In the genomic region with DNA sequence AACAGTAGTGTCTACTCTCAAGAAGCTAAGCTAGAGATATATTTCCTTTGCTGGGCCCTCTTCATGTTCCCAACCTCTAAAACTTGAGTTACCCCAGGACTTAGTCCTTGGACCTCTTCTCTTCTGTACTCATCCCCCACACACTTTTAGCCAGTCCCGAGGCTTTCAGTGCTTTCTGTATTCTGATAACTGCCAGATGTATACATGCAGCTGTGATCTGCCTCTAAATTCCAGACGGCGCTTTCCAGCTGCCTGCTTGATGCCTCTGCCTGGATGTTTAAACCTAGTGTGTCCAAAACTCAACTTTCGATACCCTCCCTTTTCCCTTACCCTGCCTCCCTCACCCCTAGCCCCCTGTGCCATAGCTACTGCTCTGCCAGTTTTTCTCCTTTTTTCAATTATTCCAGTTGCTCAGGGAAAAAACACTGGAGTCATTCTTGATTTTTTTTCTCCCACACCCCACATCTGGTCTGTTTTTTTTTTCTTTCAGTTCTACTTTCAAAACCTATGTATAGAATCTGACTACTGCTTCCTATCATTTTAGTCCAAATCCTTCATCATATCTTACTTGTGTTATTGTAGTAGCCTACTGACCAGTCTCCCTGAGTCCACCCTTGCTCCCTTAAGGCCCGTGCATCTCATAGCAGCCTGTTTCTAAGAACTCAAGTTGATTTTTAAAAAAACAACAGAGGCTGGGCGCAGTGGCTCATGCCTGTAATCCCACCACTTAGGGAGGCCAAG, we compare ENCODE assay signal across 16 cellular contexts. TPM values are rescaled to one million over a fixed set of nuclear protein-coding genes. Genes with fewer than 3 reads are reported as not detected.
DNase-seq lines count a peak whose midpoint lies in the region; ATAC-seq and TF ChIP-seq lines count a peak whose summit lies in the region.
"Had no signal": no experiment of that assay in that cellular context is flagged by ENCODE, and none has a peak within 500 bp of the region (broad histone marks: within the 10 kb centered on the region; RNA-seq: fewer than 3 reads in every experiment).

No MANE protein-coding gene starts in this region.

- H3K4me1 Mint-ChIP-seq in T-cell, result no peaks in the 10 kb centered on the region
- H3K4me1 Mint-ChIP-seq: activated naive CD4-positive, alpha-beta T cell treated with anti-CD3 and anti-CD28 coated beads, Interleukin-2, amount 50 U/mL, for 24 hours had no signal

- POLR2A ChIA-PET in SK-N-SH (lab: Yijun Ruan, JAX), result no interaction called here
- POLR2A ChIA-PET in T-cell (lab: Charles Lee), result no interaction called here

- H3K9me3 ChIP-seq in SK-N-SH (no peaks in the 10 kb centered on the region), OCI-LY3 (ENCODE audit: insufficient read depth, low read length) (no peaks in the 10 kb centered on the region), transverse colon (no peaks in the 10 kb centered on the region), prostate gland (no peaks in the 10 kb centered on the region)
- H3K9me3 ChIP-seq: tibial nerve had no signal

- TF ChIP-seq POLR2A in transverse colon (IDR thresholded peaks at IDR 0.05) (no peak), prostate gland (IDR thresholded peaks at IDR 0.05) (no peak)

- no peaks in the 10 kb centered on the region for H3K79me2 ChIP-seq in SK-N-SH (ENCODE audit: insufficient read depth)
- H3K79me2 ChIP-seq in OCI-LY3 (ENCODE audit: low read length), result no peaks in the 10 kb centered on the region

- H3K9me2 ChIP-seq in SK-N-SH, result no peaks in the 10 kb centered on the region; the same call in 1 of the 2 replicates

- ATAC-seq in SK-N-SH treated with all-trans-retinoic acid at 6 μM for 48 hours (no peak), left lobe of liver (peak; percentile 12), T-cell (replicated peaks in 1 of 4) (no peak), HG03571 (IDR thresholded peaks at IDR 0.05; ENCODE audit: unreplicated experiment) (no peak)
- ATAC-seq: left ventricle myocardium superior had no signal

- H3K4me3 ChIP-seq in SK-N-SH (ENCODE audit: low read depth in 2 of 2, low read length in 1 of 2), result no peak overlapping the region
- H3K4me3 ChIP-seq in OCI-LY3 (ENCODE audit: low read length), result no peak overlapping the region
- H3K4me3 ChIP-seq in transverse colon, result no peak overlapping the region
- no peak overlapping the region for H3K4me3 ChIP-seq in prostate gland
- H3K4me3 ChIP-seq: tibial nerve had no signal

- H2AFZ ChIP-seq in SK-N-SH (ENCODE audit: low read depth), result no peak overlapping the region
- H2AFZ ChIP-seq in OCI-LY3 (ENCODE audit: low read depth, low read length), result no peak overlapping the region

- H3K9me3 Mint-ChIP-seq in T-cell, result peaks cover 4% of the 10 kb centered on the region in 3 donors

- H3F3A ChIP-seq in SK-N-SH (replicated peaks; ENCODE audit: insufficient read depth), result peaks cover 3% of the 10 kb centered on the region

- peaks cover 0 to 6% of the 10 kb centered on the region in 2 experiments; a peak in 2 of 4 replicates for H3K4me1 ChIP-seq in SK-N-SH (ENCODE audit: control insufficient read depth in 1 of 2, insufficient read depth in 2 of 2, low read depth in 1 of 2, low read length in 1 of 2)
- H3K4me1 ChIP-seq in OCI-LY3 (ENCODE audit: low read length), result peaks cover 11% of the 10 kb centered on the region
- peaks cover 0 to 35% (median 11%) of the 10 kb centered on the region in 4 donors for H3K4me1 ChIP-seq in transverse colon
- H3K4me1 ChIP-seq in prostate gland (replicated peaks), result no peaks in the 10 kb centered on the region

- no peaks in the 10 kb centered on the region for H3K27me3 Mint-ChIP-seq in T-cell
- H3K27me3 Mint-ChIP-seq: activated naive CD4-positive, alpha-beta T cell treated with anti-CD3 and anti-CD28 coated beads, Interleukin-2, amount 50 U/mL, for 24 hours; CD4-positive, CD25-positive, alpha-beta regulatory T cell; naive B cell had no signal

- H3K9ac ChIP-seq in SK-N-SH (no peak overlapping the region), OCI-LY3 (ENCODE audit: low read length) (no peak overlapping the region)

- CTCF ChIA-PET in SK-N-SH (lab: Yijun Ruan, JAX), result interaction anchor here (1.1 to 1.9 kb wide), 4 partner anchors 11 to 37 kb away, joined by 3 to 5 read pairs (median 4); no protein-coding TSS in a partner anchor
- CTCF ChIA-PET in T-cell (lab: Charles Lee), result interaction anchor here in 1 of 2 donors (0.6 to 0.7 kb wide), 2 partner anchors 695 to 1924 kb away, joined by 3 read pairs; no protein-coding TSS in a partner anchor

- H3K4me3 Mint-ChIP-seq in T-cell, result no peak overlapping the region
- H3K4me3 Mint-ChIP-seq: activated naive CD4-positive, alpha-beta T cell treated with anti-CD3 and anti-CD28 coated beads, Interleukin-2, amount 50 U/mL, for 24 hours; CD4-positive, CD25-positive, alpha-beta regulatory T cell; naive B cell had no signal

- peak overlapping the region in 1 of 2 experiments; percentile 62; a peak in 2 of 4 replicates for H3K27ac ChIP-seq in SK-N-SH (ENCODE audit: low read depth in 2 of 2, low read length in 1 of 2)
- H3K27ac ChIP-seq in OCI-LY3 (ENCODE audit: low read length), result no peak overlapping the region
- peak overlapping the region; percentile 33 to 81 (median 66) for H3K27ac ChIP-seq in transverse colon
- no peak overlapping the region for H3K27ac ChIP-seq in prostate gland
- H3K27ac ChIP-seq: tibial nerve had no signal

- intact Hi-C loops in transverse colon (cut with DNase I; ENCODE audit: low total_unique reads), result no loop called here
- intact Hi-C loops in prostate gland (cut with DNase I), result no loop called here

- H4K20me1 ChIP-seq in SK-N-SH (ENCODE audit: insufficient read depth) (no peaks in the 10 kb centered on the region), OCI-LY3 (ENCODE audit: insufficient read depth, low read length) (no peaks in the 10 kb centered on the region; the same call in 1 of the 2 replicates)

- H3K27ac Mint-ChIP-seq in T-cell, result no peak overlapping the region
- H3K27ac Mint-ChIP-seq: CD4-positive, CD25-positive, alpha-beta regulatory T cell had no signal

- H3K27me3 ChIP-seq in SK-N-SH (ENCODE audit: insufficient read depth), result no peaks in the 10 kb centered on the region
- no peaks in the 10 kb centered on the region for H3K27me3 ChIP-seq in OCI-LY3 (ENCODE audit: low read depth, low read length)
- no peaks in the 10 kb centered on the region for H3K27me3 ChIP-seq in transverse colon
- H3K27me3 ChIP-seq in prostate gland (replicated peaks; ENCODE audit: insufficient read depth), result no peaks in the 10 kb centered on the region
- H3K27me3 ChIP-seq: tibial nerve had no signal

- H3K36me3 ChIP-seq in SK-N-SH (replicated peaks in 1 of 2; ENCODE audit: control insufficient read depth in 1 of 2, insufficient read depth in 2 of 2, low read length in 1 of 2) (peaks cover 53 to 61% of the 10 kb centered on the region in 2 experiments), OCI-LY3 (replicated peaks; ENCODE audit: low read depth, low read length) (peaks cover 24% of the 10 kb centered on the region), transverse colon (peaks cover 0 to 3% (median 0%) of the 10 kb centered on the region in 4 donors), prostate gland (no peaks in the 10 kb centered on the region)

- 83% methylated on average over 6 of the region's 6 CpGs for WGBS in SK-N-SH (ENCODE audit: low lambda C conversion rate)
- WGBS in transverse colon (ENCODE audit: low coverage in 1 of 2), 2 donors, result 58 to 60% methylated on average over 5 to 6 of the region's 6 CpGs
- WGBS in prostate gland, result 85% methylated on average over 6 of the region's 6 CpGs

- H3K36me3 Mint-ChIP-seq in T-cell, result peaks cover 73% of the 10 kb centered on the region

- H3K4me2 ChIP-seq in SK-N-SH (no peak overlapping the region), OCI-LY3 (ENCODE audit: low read length) (peak overlapping the region; percentile 15)

- in situ Hi-C loops in transverse colon (cut with MboI; ENCODE audit: low pct_ligation_motif_present in 1 of 4, low pct_unique_long_range_greater_than_20kb in 1 of 4, low sequenced_read_pairs in 3 of 4), result no loop called here

- TF ChIP-seq EP300 in SK-N-SH (IDR thresholded peaks at IDR 0.05; ENCODE audit: borderline replicate concordance in 1 of 2, low read depth in 1 of 2, low read length in 1 of 2), result 0 out of 4 replicates have a peak, but pooled peaks of 1 of the 2 experiments have one; percentile 38
- TF ChIP-seq EP300 in transverse colon (IDR thresholded peaks at IDR 0.05; ENCODE audit: low read depth), result no peak

- TF ChIP-seq CTCF in SK-N-SH (IDR thresholded peaks at IDR 0.05), result no peak
- TF ChIP-seq CTCF in OCI-LY3 (IDR thresholded peaks at IDR 0.05; ENCODE audit: low read depth, low read length), result no peak
- no peak for TF ChIP-seq CTCF in transverse colon (IDR thresholded peaks at IDR 0.05)
- no peak for TF ChIP-seq CTCF in prostate gland (IDR thresholded peaks at IDR 0.05)

- TF ChIP-seq RAD21 in SK-N-SH (IDR thresholded peaks at IDR 0.05; ENCODE audit: low read length), result no peak

- DNase-seq in SK-N-SH (peak; percentile 45), left lobe of liver (ENCODE audit: low spot score) (no peak), transverse colon (peak; percentile 11), T-cell (no peak), prostate gland (ENCODE audit: low spot score) (no peak)
- DNase-seq: ACHN; CD4-positive, CD25-positive, alpha-beta regulatory T cell; cortex of kidney; foreskin melanocyte; left ventricle myocardium superior; naive B cell had no signal

TF ChIP-seq in SK-N-SH, 30 proteins besides CTCF, POLR2A, EP300 and RAD21:
- TF ChIP-seq TEAD4 (IDR thresholded peaks at IDR 0.05; ENCODE audit: borderline replicate concordance, insufficient read depth), result no peak
- TF ChIP-seq SIN3A (IDR thresholded peaks at IDR 0.05; ENCODE audit: borderline replicate concordance, low read depth, low read length), result no peak
TF ChIP-seq in SK-N-SH: peak in this region for 0.

TF ChIP-seq in SK-N-SH treated with all-trans-retinoic acid at 6 μM for 48 hours, 23 proteins besides CTCF, POLR2A, EP300 and RAD21 (continues in another document):
- TF ChIP-seq BACH2 (CRISPR knock-in tag; IDR thresholded peaks at IDR 0.05; ENCODE audit: borderline replicate concordance) (no peak), ZC3H10 (CRISPR knock-in tag; IDR thresholded peaks at IDR 0.05) (no peak), ZNF70 (CRISPR knock-in tag; IDR thresholded peaks at IDR 0.05) (no peak), ZFP30 (CRISPR knock-in tag; IDR thresholded peaks at IDR 0.05) (no peak), ZNF8 (CRISPR knock-in tag; IDR thresholded peaks at IDR 0.05) (no peak), OSR1 (CRISPR knock-in tag; IDR thresholded peaks at IDR 0.05) (no peak)

RNA-seq across cellular contexts. Expression of gene TECTA, which starts 33.0 kb away (rescaled TPM):
- 0.58 and 0.88 TPM in 2 replicates for polyA plus RNA-seq in SK-N-SH (2012; rRNA removed)
- 0.24 and 0.33 TPM in 2 replicates for polyA plus RNA-seq in SK-N-SH (2012; cell fraction: cytosol; rRNA removed)
- 2.5 and 2.6 TPM in 2 replicates for polyA plus RNA-seq in SK-N-SH (2012; cell fraction: nucleus; rRNA removed)
- total RNA-seq in left lobe of liver, result 0.35 TPM
- total RNA-seq in transverse colon, result 1 to 10 TPM in 1 of 4 donors, under 1 TPM in 3; 0.20 to 1.1 (median 0.44) TPM
- under 1 TPM; 0.30 to 0.60 (median 0.50) TPM for total RNA-seq in T-cell
- 1 to 10 TPM in 1 of 2 donors, under 1 TPM in 1; 0.41 to 1.6 TPM for total RNA-seq in prostate gland

RNA-seq across cellular contexts. Expression of gene TBCEL, which starts 44.2 kb away (rescaled TPM):
- polyA plus RNA-seq in SK-N-SH (2012; rRNA removed), result 5.9 and 8.4 TPM in 2 replicates
- polyA plus RNA-seq in SK-N-SH (2012; cell fraction: cytosol; rRNA removed), result 9.1 and 9.8 TPM in 2 replicates
- polyA plus RNA-seq in SK-N-SH (2012; cell fraction: nucleus; rRNA removed), result 6.2 and 18.1 TPM in 2 replicates
- total RNA-seq in left lobe of liver, result 20.5 TPM
- total RNA-seq in transverse colon, result 10 to 100 TPM in 2 of 4 donors, 1 to 10 TPM in 2; 7.2 to 16.5 (median 10.5) TPM
- total RNA-seq in T-cell, result 10 to 100 TPM; 16.0 to 26.4 (median 19.0) TPM
- total RNA-seq in prostate gland, result 10 to 100 TPM; 21.9 to 34.4 TPM

Comparison
In these comparisons a context has a peak if more than half of its experiments do, and no peak if none do; other contexts are left out.
1. DNase-seq: peak in SK-N-SH (single experiment) and transverse colon (single experiment); none in left lobe of liver (single experiment), T-cell (0 of 34) and prostate gland (single experiment).
2. H3K27ac ChIP-seq: peak in transverse colon (4 of 4); none in OCI-LY3 (single experiment) and prostate gland (0 of 2).